Comparison of ENCODE assay signal across 23 cellular contexts in genomic region chr17:66339563-66339962, GRCh38. TPM values are rescaled to one million over a fixed set of nuclear protein-coding genes. Genes with fewer than 3 reads are reported as not detected.
DNase-seq lines count a peak whose midpoint lies in the region; ATAC-seq, FAIRE-seq and TF ChIP-seq lines count a peak whose summit lies in the region.
"Had no signal": no experiment of that assay in that cellular context is flagged by ENCODE, and none has a peak within 500 bp of the region (broad histone marks: within the 10 kb centered on the region; RNA-seq: fewer than 3 reads in every experiment).

No MANE protein-coding gene starts in this region.

- peak; percentile 38 to 47 for ATAC-seq in naive thymus-derived CD8-positive, alpha-beta T cell
- ATAC-seq: esophagus mucosa; natural killer cell; stimulated activated memory B cell treated with anti-CD40 and anti-IgM and Interleukin-4, amounts not matched to agents 10 μg/mL and 1 μg/mL and 100 μg/mL, for 72 hours; WTC11 had no signal

- H3K27me3 ChIP-seq in DOHH2 (ENCODE audit: control insufficient read depth, low read length): no peaks in the 10 kb centered on the region
- H3K27me3 ChIP-seq: sigmoid colon had no signal

- intact Hi-C loops in activated T-helper 1 cell treated with anti-CD3 and anti-CD28 coated beads, Interleukin-12 subunit alpha, Interleukin-12 subunit beta, Interleukin-2, Interleukin-4 antibody, amounts not matched to agents 30 ng/mL and 10 ng/mL and 1 ng/mL, durations not matched to agents 14 hours and 24 hours and 36 hours (cut with micrococcal nuclease): no loop called here

- no peaks in the 10 kb centered on the region for H3K79me2 ChIP-seq in DOHH2 (ENCODE audit: control insufficient read depth, low read length)

- peaks cover 2% of the 10 kb centered on the region for H3K9me3 Mint-ChIP-seq in activated CD4-positive, alpha-beta T cell treated with anti-CD3 and anti-CD28 coated beads, Interleukin-2, amount 10 ng/mL, durations not matched to agents 7 days and 5 days
- H3K9me3 Mint-ChIP-seq in activated T-helper 1 cell treated with anti-CD3 and anti-CD28 coated beads, Interleukin-12 subunit alpha, Interleukin-12 subunit beta, Interleukin-2, Interleukin-4 antibody, amounts not matched to agents 30 ng/mL and 10 ng/mL and 1 ng/mL, durations not matched to agents 14 hours and 24 hours and 36 hours: no peaks in the 10 kb centered on the region
- no peaks in the 10 kb centered on the region for H3K9me3 Mint-ChIP-seq in naive thymus-derived CD8-positive, alpha-beta T cell
- H3K9me3 Mint-ChIP-seq: HFFc6; memory B cell; natural killer cell; stimulated activated memory B cell treated with anti-CD40 and anti-IgM and Interleukin-4, amounts not matched to agents 10 μg/mL and 1 μg/mL and 100 μg/mL, for 72 hours; WTC11 had no signal

- H3K4me2 ChIP-seq in DOHH2 (ENCODE audit: low read length): peak overlapping the region; percentile 3; the same call in 1 of the 2 replicates

- no peak for DNase-seq in activated CD4-positive, alpha-beta T cell treated with anti-CD3 and anti-CD28 coated beads, Interleukin-2, amount 10 ng/mL, durations not matched to agents 7 days and 5 days
- DNase-seq in activated CD4-positive, alpha-beta T cell treated with anti-CD3 and anti-CD28 coated beads for 48 hours: no peak
- DNase-seq in activated T-helper 1 cell treated with anti-CD3 and anti-CD28 coated beads, Interleukin-12 subunit alpha, Interleukin-12 subunit beta, Interleukin-2, Interleukin-4 antibody, amounts not matched to agents 30 ng/mL and 10 ng/mL and 1 ng/mL, durations not matched to agents 14 hours and 24 hours and 36 hours (ENCODE audit: low spot score): no peak
- DNase-seq in naive thymus-derived CD8-positive, alpha-beta T cell: no peak
- DNase-seq in middle frontal gyrus (ENCODE audit: extremely low spot score, low spot score) (no peak), D721Med (ENCODE audit: insufficient read length, low spot score) (no peak), GM13976 (ENCODE audit: low spot score) (no peak)
- DNase-seq: effector CD8-positive, alpha-beta T cell; GF-D8; HFFc6; natural killer cell; NCI-H1436; NCI-H748 treated with DMSO at 0.1 percent for 48 hours; posterior cingulate gyrus; SIG-M5; sigmoid colon; stimulated activated CD4-positive, alpha-beta T cell treated with anti-CD3 and anti-CD28 coated beads, Interleukin-1b, Interleukin-23, amount 100 ng/mL, for 48 hours had no signal

- POLR2A ChIA-PET in activated CD4-positive, alpha-beta T cell treated with anti-CD3 and anti-CD28 coated beads, Interleukin-2, amount 10 ng/mL, durations not matched to agents 7 days and 5 days (lab: Charles Lee): interaction anchor here (0.6 kb wide), 1 partner anchor 178 kb away, joined by 3 read pairs; no protein-coding TSS in a partner anchor
- POLR2A ChIA-PET in naive thymus-derived CD8-positive, alpha-beta T cell (lab: Charles Lee): interaction anchor here (0.7 to 1.8 kb wide), 3 partner anchors 9 to 37 kb away, joined by 3 to 6 read pairs (median 3); partner anchors contain the start of gene PRKCA

- FAIRE-seq in D721Med (lab: Jason Lieb, UNC): no peak

- H4K20me1 ChIP-seq in DOHH2 (ENCODE audit: control insufficient read depth, insufficient read depth, low read depth, low read length): no peaks in the 10 kb centered on the region

- TF ChIP-seq CTCF in DOHH2 (IDR thresholded peaks at IDR 0.05; ENCODE audit: low read depth, low read length, poor library complexity, severe bottlenecking) (no peak), D721Med (IDR thresholded peaks at IDR 0.05; ENCODE audit: insufficient read depth, missing control alignments) (no peak), GM13976 (IDR thresholded peaks at IDR 0.05; ENCODE audit: borderline replicate concordance, control extremely low read depth, extremely low read depth, insufficient read depth, missing control alignments) (no peak)

- no peaks in the 10 kb centered on the region for H3K27me3 Mint-ChIP-seq in activated CD4-positive, alpha-beta T cell treated with anti-CD3 and anti-CD28 coated beads, Interleukin-2, amount 10 ng/mL, durations not matched to agents 7 days and 5 days
- H3K27me3 Mint-ChIP-seq in activated T-helper 1 cell treated with anti-CD3 and anti-CD28 coated beads, Interleukin-12 subunit alpha, Interleukin-12 subunit beta, Interleukin-2, Interleukin-4 antibody, amounts not matched to agents 30 ng/mL and 10 ng/mL and 1 ng/mL, durations not matched to agents 14 hours and 24 hours and 36 hours (ENCODE audit: insufficient read depth): no peaks in the 10 kb centered on the region
- no peaks in the 10 kb centered on the region for H3K27me3 Mint-ChIP-seq in naive thymus-derived CD8-positive, alpha-beta T cell

- no peaks in the 10 kb centered on the region for H3K36me3 ChIP-seq in DOHH2 (ENCODE audit: control insufficient read depth, low read length)
- H3K36me3 ChIP-seq: sigmoid colon had no signal

- no peaks in the 10 kb centered on the region for H3K9me2 ChIP-seq in DOHH2 (replicated peaks; ENCODE audit: control insufficient read depth, low read length)

- H3K27ac Mint-ChIP-seq in activated CD4-positive, alpha-beta T cell treated with anti-CD3 and anti-CD28 coated beads, Interleukin-2, amount 10 ng/mL, durations not matched to agents 7 days and 5 days: peak overlapping the region; percentile 71
- peak overlapping the region; percentile 49 for H3K27ac Mint-ChIP-seq in activated T-helper 1 cell treated with anti-CD3 and anti-CD28 coated beads, Interleukin-12 subunit alpha, Interleukin-12 subunit beta, Interleukin-2, Interleukin-4 antibody, amounts not matched to agents 30 ng/mL and 10 ng/mL and 1 ng/mL, durations not matched to agents 14 hours and 24 hours and 36 hours
- H3K27ac Mint-ChIP-seq in naive thymus-derived CD8-positive, alpha-beta T cell: peak overlapping the region; percentile 9 to 92 (median 86)
- H3K27ac Mint-ChIP-seq: HFFc6; memory B cell; natural killer cell; stimulated activated memory B cell treated with anti-CD40 and anti-IgM and Interleukin-4, amounts not matched to agents 10 μg/mL and 1 μg/mL and 100 μg/mL, for 72 hours; WTC11 had no signal

- CTCF ChIA-PET in activated CD4-positive, alpha-beta T cell treated with anti-CD3 and anti-CD28 coated beads, Interleukin-2, amount 10 ng/mL, durations not matched to agents 7 days and 5 days (lab: Charles Lee): interaction anchor here (0.6 to 1.5 kb wide), 3 partner anchors 8 to 123 kb away, joined by 3 to 4 read pairs (median 3); no protein-coding TSS in a partner anchor

- peaks cover 64% of the 10 kb centered on the region for H3K4me1 Mint-ChIP-seq in activated CD4-positive, alpha-beta T cell treated with anti-CD3 and anti-CD28 coated beads, Interleukin-2, amount 10 ng/mL, durations not matched to agents 7 days and 5 days
- H3K4me1 Mint-ChIP-seq in activated T-helper 1 cell treated with anti-CD3 and anti-CD28 coated beads, Interleukin-12 subunit alpha, Interleukin-12 subunit beta, Interleukin-2, Interleukin-4 antibody, amounts not matched to agents 30 ng/mL and 10 ng/mL and 1 ng/mL, durations not matched to agents 14 hours and 24 hours and 36 hours (ENCODE audit: low read depth): peaks cover 59% of the 10 kb centered on the region
- peaks cover 44 to 84% (median 70%) of the 10 kb centered on the region in 4 donors for H3K4me1 Mint-ChIP-seq in naive thymus-derived CD8-positive, alpha-beta T cell
- H3K4me1 Mint-ChIP-seq: memory B cell; stimulated activated memory B cell treated with anti-CD40 and anti-IgM and Interleukin-4, amounts not matched to agents 10 μg/mL and 1 μg/mL and 100 μg/mL, for 72 hours had no signal

- no peaks in the 10 kb centered on the region for H3K9me3 ChIP-seq in DOHH2 (ENCODE audit: control insufficient read depth, insufficient read depth, low read length)
- H3K9me3 ChIP-seq: sigmoid colon had no signal

- no peak overlapping the region for H3K4me3 ChIP-seq in DOHH2 (ENCODE audit: low read length)
- H3K4me3 ChIP-seq: sigmoid colon had no signal

- no peak overlapping the region for H3K27ac ChIP-seq in DOHH2 (ENCODE audit: low read depth, low read length)
- H3K27ac ChIP-seq: C4-2B, sigmoid colon had no signal

- in situ Hi-C loops in GM13976 (cut with MboI; ENCODE audit: low sequenced_read_pairs, unreplicated experiment): no loop called here

- peaks cover 10% of the 10 kb centered on the region for H3K4me1 ChIP-seq in DOHH2 (ENCODE audit: control insufficient read depth, low read length)

- no peaks in the 10 kb centered on the region for H3F3A ChIP-seq in DOHH2 (ENCODE audit: control insufficient read depth, insufficient read depth)

- H3K36me3 Mint-ChIP-seq in activated CD4-positive, alpha-beta T cell treated with anti-CD3 and anti-CD28 coated beads, Interleukin-2, amount 10 ng/mL, durations not matched to agents 7 days and 5 days (ENCODE audit: low read depth): peaks cover 55% of the 10 kb centered on the region
- H3K36me3 Mint-ChIP-seq in activated T-helper 1 cell treated with anti-CD3 and anti-CD28 coated beads, Interleukin-12 subunit alpha, Interleukin-12 subunit beta, Interleukin-2, Interleukin-4 antibody, amounts not matched to agents 30 ng/mL and 10 ng/mL and 1 ng/mL, durations not matched to agents 14 hours and 24 hours and 36 hours (ENCODE audit: low read depth): peaks cover 38% of the 10 kb centered on the region
- H3K36me3 Mint-ChIP-seq in naive thymus-derived CD8-positive, alpha-beta T cell: peaks cover 0 to 4% (median 4%) of the 10 kb centered on the region in 3 donors
- H3K36me3 Mint-ChIP-seq: memory B cell; natural killer cell; stimulated activated memory B cell treated with anti-CD40 and anti-IgM and Interleukin-4, amounts not matched to agents 10 μg/mL and 1 μg/mL and 100 μg/mL, for 72 hours; WTC11 had no signal

- peak overlapping the region; percentile 57 for H3K4me3 Mint-ChIP-seq in activated CD4-positive, alpha-beta T cell treated with anti-CD3 and anti-CD28 coated beads, Interleukin-2, amount 10 ng/mL, durations not matched to agents 7 days and 5 days
- no peak overlapping the region for H3K4me3 Mint-ChIP-seq in activated T-helper 1 cell treated with anti-CD3 and anti-CD28 coated beads, Interleukin-12 subunit alpha, Interleukin-12 subunit beta, Interleukin-2, Interleukin-4 antibody, amounts not matched to agents 30 ng/mL and 10 ng/mL and 1 ng/mL, durations not matched to agents 14 hours and 24 hours and 36 hours
- peak overlapping the region; percentile 59 to 88 (median 71) for H3K4me3 Mint-ChIP-seq in naive thymus-derived CD8-positive, alpha-beta T cell
- H3K4me3 Mint-ChIP-seq: HFFc6; memory B cell; natural killer cell; stimulated activated memory B cell treated with anti-CD40 and anti-IgM and Interleukin-4, amounts not matched to agents 10 μg/mL and 1 μg/mL and 100 μg/mL, for 72 hours; WTC11 had no signal

RNA-seq across cellular contexts. Expression of gene PRKCA, which starts 37.1 kb away (rescaled TPM):
- 10 to 100 TPM; 72.8 to 74.6 TPM for total RNA-seq in activated CD4-positive, alpha-beta T cell treated with anti-CD3 and anti-CD28 coated beads, Interleukin-2, amount 10 ng/mL, durations not matched to agents 7 days and 5 days
- 155 and 157 TPM in 2 replicates for total RNA-seq in activated T-helper 1 cell treated with anti-CD3 and anti-CD28 coated beads, Interleukin-12 subunit alpha, Interleukin-12 subunit beta, Interleukin-2, Interleukin-4 antibody, amounts not matched to agents 30 ng/mL and 10 ng/mL and 1 ng/mL, durations not matched to agents 14 hours and 24 hours and 36 hours
- total RNA-seq in naive thymus-derived CD8-positive, alpha-beta T cell: 10 to 100 TPM; 90.6 to 97.3 TPM
- polyA plus RNA-seq in naive thymus-derived CD8-positive, alpha-beta T cell: 1 to 10 TPM; 1.3 to 5.8 (median 3.3) TPM
